ENCODE assay signal across 12 cellular contexts in genomic region chr15:66803749-66804148, GRCh38.
A peak's percentile ranks its signal among the peaks of the same experiment; 100 is the strongest.
DNase-seq lines count a peak whose midpoint lies in the region; ATAC-seq and TF ChIP-seq lines count a peak whose summit lies in the region.
"Had no signal": no experiment of that assay in that cellular context is flagged by ENCODE, and none has a peak within 500 bp of the region (broad histone marks: within the 10 kb centered on the region; RNA-seq: fewer than 3 reads in every experiment).

No MANE protein-coding gene starts in this region.

- H3K27me3 ChIP-seq in HUES48 (ENCODE audit: control insufficient read depth, insufficient read depth, low read length) (no peaks in the 10 kb centered on the region), body of pancreas (no peaks in the 10 kb centered on the region), stomach (no peaks in the 10 kb centered on the region)

- no peaks in the 10 kb centered on the region for H3K9me3 ChIP-seq in HUES48 (ENCODE audit: control insufficient read depth, insufficient read depth, low read length)
- no peaks in the 10 kb centered on the region for H3K9me3 ChIP-seq in body of pancreas
- no peaks in the 10 kb centered on the region for H3K9me3 ChIP-seq in mesodermal cell (ENCODE audit: control insufficient read depth, low read length)
- no peaks in the 10 kb centered on the region for H3K9me3 ChIP-seq in stomach

- H3K4me3 ChIP-seq in HUES48 (ENCODE audit: low read depth, low read length) (no peak overlapping the region), body of pancreas (no peak overlapping the region), mesodermal cell (ENCODE audit: extremely low read depth, insufficient read depth, low read length, poor library complexity, severe bottlenecking) (no peak overlapping the region), stomach (no peak overlapping the region)

- H3K27ac ChIP-seq in HUES48 (ENCODE audit: low read depth, low read length) (peak overlapping the region; percentile 76), body of pancreas (peak overlapping the region; percentile 73 to 83 (median 80)), mesodermal cell (ENCODE audit: low read depth, low read length, severe bottlenecking) (peak overlapping the region; percentile 99), stomach (peak overlapping the region; percentile 69 to 91 (median 83))

- TF ChIP-seq EP300 in stomach (IDR thresholded peaks at IDR 0.05) = no peak

- H3K4me1 ChIP-seq in HUES48 (ENCODE audit: control insufficient read depth, insufficient read depth, low read length) (peaks cover 9% of the 10 kb centered on the region), body of pancreas (peaks cover 20% of the 10 kb centered on the region), mesodermal cell (ENCODE audit: control insufficient read depth, insufficient read depth, low read length, poor library complexity, severe bottlenecking) (peaks cover 48% of the 10 kb centered on the region), stomach (peaks cover 18 to 25% (median 22%) of the 10 kb centered on the region in 4 donors)

- TF ChIP-seq CTCF in body of pancreas (IDR thresholded peaks at IDR 0.05) (no peak), stomach (IDR thresholded peaks at IDR 0.05) (no peak), GM13977 (IDR thresholded peaks at IDR 0.05; ENCODE audit: extremely low read depth, insufficient read depth, missing control alignments) (no peak)

- DNase-seq in body of pancreas = no peak
- DNase-seq in stomach = no peak
- no peak for DNase-seq in GM13977 (ENCODE audit: low spot score)
- DNase-seq in HCEC 1CT = no peak
- no peak for DNase-seq in NCI-H446 treated with DMSO at 0.1 percent for 48 hours (lab: John Stamatoyannopoulos, UW)
- no peak for DNase-seq in COLO829 (ENCODE audit: low spot score)
- DNase-seq: CD4-positive, CD25-positive, alpha-beta regulatory T cell; midbrain; NCI-H1092 treated with DMSO at 0.1 percent for 48 hours; SHP77 treated with DMSO at 0.1 percent for 48 hours had no signal

- H3K36me3 ChIP-seq in HUES48 (ENCODE audit: control insufficient read depth, insufficient read depth, low read length) (no peaks in the 10 kb centered on the region), body of pancreas (replicated peaks in 1 of 2; ENCODE audit: insufficient read depth in 1 of 2, low read depth in 2 of 2) (no peaks in the 10 kb centered on the region), mesodermal cell (ENCODE audit: control insufficient read depth, insufficient read depth, low read length) (no peaks in the 10 kb centered on the region), stomach (no peaks in the 10 kb centered on the region)

- WGBS in body of pancreas, 2 donors = 100% methylated on average over 1 of the region's 1 CpG
- WGBS in mesodermal cell (ENCODE audit: insufficient coverage in 2 of 2), 2 experiments = 86 to 93% methylated on average over 1 of the region's 1 CpG
- 20 to 60% (median 47%) methylated on average over 1 of the region's 1 CpG for WGBS in stomach, 5 donors

- no peak overlapping the region for H3K9ac ChIP-seq in HUES48 (ENCODE audit: low read depth, low read length)

- ATAC-seq in body of pancreas = no peak

- intact Hi-C loops in body of pancreas (cut with DNase I) = no loop called here
- intact Hi-C loops in stomach (cut with DNase I; ENCODE audit: low total_unique reads) = no loop called here

- no peak for TF ChIP-seq POLR2A in body of pancreas (IDR thresholded peaks at IDR 0.05)
- no peak for TF ChIP-seq POLR2A in stomach (IDR thresholded peaks at IDR 0.05)

- in situ Hi-C loops in GM13977 (cut with MboI; ENCODE audit: low pct_unique_long_range_greater_than_20kb, low sequenced_read_pairs, unreplicated experiment) = no loop called here
